Comparison of ENCODE assay signal across 8 cellular contexts in the genomic region with DNA sequence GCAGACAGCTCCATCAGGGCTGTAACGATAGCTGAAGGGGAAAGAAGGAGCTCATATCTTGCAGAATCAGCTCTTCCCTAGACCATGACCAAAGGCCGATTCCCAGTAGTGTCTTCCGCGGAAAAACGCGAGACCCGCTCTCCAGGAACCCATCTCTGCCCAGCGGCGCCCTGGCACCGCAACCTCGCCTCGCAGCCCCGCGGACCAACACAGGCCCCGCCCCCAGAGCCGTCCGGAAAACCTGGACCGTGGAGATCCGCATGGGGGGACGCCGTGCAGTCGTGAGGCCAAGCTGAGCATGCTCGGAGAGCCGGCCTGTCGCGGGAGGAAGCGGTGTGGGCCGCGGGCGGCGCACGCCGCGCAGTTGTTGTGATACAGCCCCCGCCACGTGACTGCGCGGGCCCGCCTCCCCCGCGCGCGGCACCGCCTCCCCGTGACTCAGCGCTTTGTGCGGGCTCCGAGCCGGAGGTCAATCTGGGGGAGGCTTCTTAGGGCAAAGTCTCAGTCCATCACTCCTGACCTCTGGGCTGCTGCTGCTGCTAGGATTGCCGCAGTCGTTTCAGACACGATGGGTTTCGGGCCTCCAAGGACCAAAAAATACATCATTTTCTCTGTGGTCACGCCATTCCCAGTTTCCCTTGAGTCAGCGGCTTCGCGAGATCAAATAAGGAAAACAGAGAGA. TPM values are rescaled to one million over a fixed set of nuclear protein-coding genes. Genes with fewer than 3 reads are reported as not detected.
A peak's percentile ranks its signal among the peaks of the same experiment; 100 is the strongest.
DNase-seq lines count a peak whose midpoint lies in the region; ATAC-seq and TF ChIP-seq lines count a peak whose summit lies in the region.

No MANE protein-coding gene starts in this region.

- peak; percentile 37 for TF ChIP-seq CTCF in chondrocyte (IDR thresholded peaks at IDR 0.05)

- no peaks in the 10 kb centered on the region for H3K9me3 Mint-ChIP-seq in chondrocyte (ENCODE audit: low read depth)

- ATAC-seq in GM19043 (IDR thresholded peaks at IDR 0.05; ENCODE audit: low read depth, unreplicated experiment), result peak; percentile 66
- peak; percentile 77 for ATAC-seq in HG03354 (IDR thresholded peaks at IDR 0.05; ENCODE audit: poor library complexity, severe bottlenecking, unreplicated experiment)

- no peaks in the 10 kb centered on the region for H3K27me3 Mint-ChIP-seq in chondrocyte (ENCODE audit: low read depth)

- no peaks in the 10 kb centered on the region for H3K36me3 Mint-ChIP-seq in chondrocyte (ENCODE audit: low read depth)

- H3K4me1 Mint-ChIP-seq in chondrocyte (ENCODE audit: low read depth), result peaks cover 29% of the 10 kb centered on the region

- H3K27ac Mint-ChIP-seq in chondrocyte (ENCODE audit: unreplicated experiment), result peak overlapping the region; percentile 98

- DNase-seq in AG20443 (ENCODE audit: low spot score) (peak; percentile 99), NCI-H446 treated with DMSO at 0.1 percent for 48 hours (lab: John Stamatoyannopoulos, UW) (peak; percentile 93), chondrocyte (ENCODE audit: low spot score) (peak; percentile 99), kidney glomerular epithelial cell (lab: John Stamatoyannopoulos, UW) (peak; percentile 94)
- peak; percentile 89 for DNase-seq in activated CD4-positive, alpha-beta T cell treated with anti-CD3 and anti-CD28 coated beads for 1 hour
- peak; percentile 85 to 89 for DNase-seq in stimulated activated CD4-positive, alpha-beta T cell treated with anti-CD3 and anti-CD28 coated beads, Interleukin-15, amount 100 ng/mL, for 48 hours (ENCODE audit: low read depth in 2 of 2)

- H3K4me3 Mint-ChIP-seq in chondrocyte (ENCODE audit: unreplicated experiment), result peak overlapping the region; percentile 88

RNA-seq across cellular contexts. Expression of gene GCLC, which starts 3.1 kb away (rescaled TPM):
- total RNA-seq in chondrocyte, result 35.2 to 39.0 TPM (median 37.1 TPM) in 3 replicates

Comparison
In these comparisons a context has a peak if more than half of its experiments do, and no peak if none do; other contexts are left out.
1. Peak in every context shown above with its lines: DNase-seq and ATAC-seq.